ENCODE assay signal across 10 cellular contexts in the genomic region with DNA sequence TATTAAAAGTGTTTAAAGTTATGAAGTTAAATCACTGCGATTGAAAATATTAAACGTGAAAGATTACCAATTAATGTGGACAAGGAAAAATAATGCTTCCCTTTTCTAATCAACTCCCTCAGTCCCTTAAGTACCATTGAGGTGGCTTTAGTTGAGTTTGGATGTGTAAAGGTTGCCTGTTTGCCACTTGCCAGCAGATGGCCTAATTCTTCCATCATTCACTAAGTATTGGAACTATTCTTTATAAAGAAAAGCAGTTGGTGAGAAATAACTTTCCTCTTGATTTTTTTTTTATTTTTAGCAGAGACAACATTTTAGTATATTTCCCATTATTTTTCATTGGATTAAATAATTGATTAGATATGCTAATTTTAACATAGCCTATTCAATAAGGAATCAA.
DNase-seq lines count a peak whose midpoint lies in the region; ATAC-seq and TF ChIP-seq lines count a peak whose summit lies in the region.
"Had no signal": no experiment of that assay in that cellular context is flagged by ENCODE, and none has a peak within 500 bp of the region (broad histone marks: within the 10 kb centered on the region; RNA-seq: fewer than 3 reads in every experiment).

No MANE protein-coding gene starts in this region.

- no peaks in the 10 kb centered on the region for H3K4me1 ChIP-seq in lower lobe of right lung

- no peak overlapping the region for H3K4me3 ChIP-seq in lower lobe of right lung

- H3K36me3 ChIP-seq in lower lobe of right lung: no peaks in the 10 kb centered on the region

- no peaks in the 10 kb centered on the region for H3K27me3 ChIP-seq in lower lobe of right lung (ENCODE audit: low read depth)

- ATAC-seq in HG02870 (IDR thresholded peaks at IDR 0.05; ENCODE audit: unreplicated experiment): peak; percentile 54
- no peak for ATAC-seq in lower lobe of right lung
- no peak for ATAC-seq in HG02798 (IDR thresholded peaks at IDR 0.05; ENCODE audit: poor library complexity, unreplicated experiment)

- intact Hi-C loops in lower lobe of right lung (cut with DNase I): no loop called here

- TF ChIP-seq CTCF in lower lobe of right lung (IDR thresholded peaks at IDR 0.05): no peak

- H3K9me3 ChIP-seq in lower lobe of right lung: no peaks in the 10 kb centered on the region

- peak; percentile 33 for DNase-seq in DMS114 treated with DMSO at 0.1 percent for 48 hours (lab: John Stamatoyannopoulos, UW; ENCODE audit: unreplicated experiment)
- DNase-seq in SW480 (ENCODE audit: low spot score): peak; percentile 24
- peak; percentile 45 for DNase-seq in left kidney (ENCODE audit: low read depth, low spot score)
- DNase-seq in islet precursor cell: no peak
- no peak for DNase-seq in activated effector memory CD4-positive, alpha-beta T cell treated with anti-CD3 and anti-CD28 coated beads, Interleukin-2, amount 50 U/mL, for 16 hours
- no peak for DNase-seq in lower lobe of right lung
- DNase-seq: activated naive CD8-positive, alpha-beta T cell treated with anti-CD3 and anti-CD28 coated beads, Interleukin-2, amount 10 ng/mL, durations not matched to agents 7 days and 5 days; stimulated activated CD4-positive, alpha-beta T cell treated with anti-CD3 and anti-CD28 coated beads, Interleukin-4, amount 100 ng/mL, for 4 hours had no signal

- H3K27ac ChIP-seq in lower lobe of right lung: no peak overlapping the region

Comparison
In these comparisons a context has a peak if more than half of its experiments do, and no peak if none do; other contexts are left out.
1. DNase-seq: peak in DMS114 treated with DMSO at 0.1 percent for 48 hours (single experiment), SW480 (single experiment) and left kidney (single experiment); none in islet precursor cell (single experiment), activated effector memory CD4-positive, alpha-beta T cell treated with anti-CD3 and anti-CD28 coated beads, Interleukin-2, amount 50 U/mL, for 16 hours (single experiment) and lower lobe of right lung (single experiment).